ENCODE assay signal across 8 cellular contexts in genomic region chr17:5583426-5584382, GRCh38. TPM values are rescaled to one million over a fixed set of nuclear protein-coding genes. Genes with fewer than 3 reads are reported as not detected.
A peak's percentile ranks its signal among the peaks of the same experiment; 100 is the strongest.
DNase-seq lines count a peak whose midpoint lies in the region; TF ChIP-seq lines count a peak whose summit lies in the region.

No MANE protein-coding gene starts in this region.

- CTCF ChIA-PET in activated naive CD4-positive, alpha-beta T cell treated with anti-CD3 and anti-CD28 coated beads, Interleukin-2, amount 10 ng/mL, durations not matched to agents 7 days and 5 days (lab: Charles Lee), result interaction anchor here (1.4 kb wide), 1 partner anchor 9 kb away, joined by 3 read pairs; no protein-coding TSS in a partner anchor

- peak; percentile 4 for TF ChIP-seq CTCF in fibroblast of pulmonary artery (IDR thresholded peaks at IDR 0.05; ENCODE audit: low read length, missing control alignments)

- H3K4me1 ChIP-seq in SJCRH30, result 0 out of 2 replicates have a peak, but pooled peaks cover 9% of the 10 kb centered on the region

- peak overlapping the region; percentile 97 for H3K4me3 Mint-ChIP-seq in activated naive CD4-positive, alpha-beta T cell treated with anti-CD3 and anti-CD28 coated beads, Interleukin-2, amount 10 ng/mL, durations not matched to agents 7 days and 5 days

- peaks cover 3% of the 10 kb centered on the region for H3K27me3 Mint-ChIP-seq in activated naive CD4-positive, alpha-beta T cell treated with anti-CD3 and anti-CD28 coated beads, Interleukin-2, amount 10 ng/mL, durations not matched to agents 7 days and 5 days

- no peaks in the 10 kb centered on the region for H3K27me3 ChIP-seq in SJCRH30

- H3K36me3 Mint-ChIP-seq in activated naive CD4-positive, alpha-beta T cell treated with anti-CD3 and anti-CD28 coated beads, Interleukin-2, amount 10 ng/mL, durations not matched to agents 7 days and 5 days, result peaks cover 44% of the 10 kb centered on the region

- no peaks in the 10 kb centered on the region for H3K36me3 ChIP-seq in SJCRH30

- peak overlapping the region; percentile 98 for H3K27ac Mint-ChIP-seq in activated naive CD4-positive, alpha-beta T cell treated with anti-CD3 and anti-CD28 coated beads, Interleukin-2, amount 10 ng/mL, durations not matched to agents 7 days and 5 days

- peaks cover 77% of the 10 kb centered on the region for H3K4me1 Mint-ChIP-seq in activated naive CD4-positive, alpha-beta T cell treated with anti-CD3 and anti-CD28 coated beads, Interleukin-2, amount 10 ng/mL, durations not matched to agents 7 days and 5 days

- peak overlapping the region; percentile 28; the same call in 1 of the 2 replicates for H3K27ac ChIP-seq in SJCRH30

- H3K9me3 ChIP-seq in SJCRH30 (replicated peaks), result no peaks in the 10 kb centered on the region

- peak; percentile 45 for DNase-seq in activated naive CD4-positive, alpha-beta T cell treated with anti-CD3 and anti-CD28 coated beads, Interleukin-2, amount 10 ng/mL, durations not matched to agents 7 days and 5 days
- DNase-seq in activated naive CD4-positive, alpha-beta T cell treated with anti-CD3 and anti-CD28 coated beads, Interleukin-2, amount 50 U/mL, for 16 hours, result no peak
- DNase-seq in SJCRH30 (no peak), fibroblast of pulmonary artery (ENCODE audit: low read depth) (no peak), DMS114 treated with DMSO at 0.1 percent for 48 hours (lab: John Stamatoyannopoulos, UW; ENCODE audit: unreplicated experiment) (no peak), NCI-H2227 treated with DMSO at 0.1 percent for 48 hours (lab: John Stamatoyannopoulos, UW) (no peak)
- peak; percentile 33 for DNase-seq in stimulated activated CD8-positive, alpha-beta memory T cell treated with anti-CD3 and anti-CD28 coated beads, Interleukin-4, amount 100 ng/mL, for 48 hours
- no peak for DNase-seq in activated CD8-positive, alpha-beta memory T cell treated with anti-CD3 and anti-CD28 coated beads, Interleukin-2, amount 50 U/mL, for 4 hours

- peak overlapping the region; percentile 46 for H3K4me3 ChIP-seq in SJCRH30
- H3K4me3 ChIP-seq in fibroblast of pulmonary artery (replicated peaks; ENCODE audit: low read depth, low read length), result peak overlapping the region; percentile 79

- H3K9me3 Mint-ChIP-seq in activated naive CD4-positive, alpha-beta T cell treated with anti-CD3 and anti-CD28 coated beads, Interleukin-2, amount 10 ng/mL, durations not matched to agents 7 days and 5 days, result peaks cover 7% of the 10 kb centered on the region

RNA-seq across cellular contexts. Expression of gene NLRP1, which starts 0.6 kb away (rescaled TPM):
- total RNA-seq in SJCRH30 (2014; rRNA removed; shearing (Covaris generic)), result 19.1 and 20.4 TPM in 2 replicates

Comparison
In these comparisons a context has a peak if more than half of its experiments do, and no peak if none do; other contexts are left out.
1. DNase-seq: peak in activated naive CD4-positive, alpha-beta T cell treated with anti-CD3 and anti-CD28 coated beads, Interleukin-2, amount 10 ng/mL, durations not matched to agents 7 days and 5 days (single experiment) and stimulated activated CD8-positive, alpha-beta memory T cell treated with anti-CD3 and anti-CD28 coated beads, Interleukin-4, amount 100 ng/mL, for 48 hours (single experiment); none in activated naive CD4-positive, alpha-beta T cell treated with anti-CD3 and anti-CD28 coated beads, Interleukin-2, amount 50 U/mL, for 16 hours (single experiment), SJCRH30 (0 of 2), fibroblast of pulmonary artery (single experiment), DMS114 treated with DMSO at 0.1 percent for 48 hours (single experiment), activated CD8-positive, alpha-beta memory T cell treated with anti-CD3 and anti-CD28 coated beads, Interleukin-2, amount 50 U/mL, for 4 hours (single experiment) and NCI-H2227 treated with DMSO at 0.1 percent for 48 hours (single experiment).